26 cellular contexts compared by ENCODE assay signal in the genomic region with DNA sequence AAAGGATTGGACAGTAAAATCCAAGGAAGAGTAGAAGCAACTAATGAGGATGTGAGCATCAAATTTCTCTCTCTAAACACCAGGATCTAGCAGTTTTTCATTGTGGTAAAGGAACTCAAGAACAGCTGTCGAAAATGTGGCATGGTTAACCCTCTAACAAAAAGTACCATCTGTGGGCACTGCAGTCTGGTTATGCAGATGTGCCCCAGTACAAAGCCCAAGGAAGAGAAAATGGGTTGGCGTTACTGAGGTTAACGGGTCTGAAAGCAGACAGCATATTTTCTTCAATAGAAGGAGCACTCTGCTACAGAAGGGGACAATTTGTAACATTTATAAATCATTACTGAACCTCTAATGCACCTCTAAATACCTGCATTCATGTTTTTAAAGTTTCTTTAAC.
"Had no signal": no experiment of that assay in that cellular context is flagged by ENCODE, and none has a peak within 500 bp of the region (broad histone marks: within the 10 kb centered on the region; RNA-seq: fewer than 3 reads in every experiment).

No MANE protein-coding gene starts in this region.

- H3K9me3 Mint-ChIP-seq: endodermal cell; natural killer cell; stimulated activated memory B cell treated with anti-CD40 and anti-IgM and Interleukin-4, amounts not matched to agents 10 μg/mL and 1 μg/mL and 100 μg/mL, for 72 hours; stimulated activated naive CD8-positive, alpha-beta T cell treated with anti-CD3 and anti-CD28 coated beads, Interleukin-15, Interleukin-2, amounts not matched to agents 100 ng/mL and 50 ng/mL, for 24 hours had no signal

- DNase-seq: effector CD4-positive, alpha-beta T cell; endodermal cell; erythroblast; foreskin melanocyte; heart right ventricle; hypothalamus; kidney glomerular epithelial cell; mammary epithelial cell; mucosa of descending colon; natural killer cell; occipital lobe; pancreas; right cardiac atrium; small intestine; stimulated activated CD4-positive, alpha-beta T cell treated with anti-CD3 and anti-CD28 coated beads, Interleukin-12 subunit alpha, Interleukin-12 subunit beta, amount 100 ng/mL, for 4 hours; stimulated activated CD4-positive, alpha-beta T cell treated with anti-CD3 and anti-CD28 coated beads, Interleukin-2, amount 100 ng/mL, for 48 hours; tibial artery; upper lobe of left lung had no signal

- H3K27me3 ChIP-seq: pancreas, upper lobe of left lung, vagina had no signal

- H3K4me1 Mint-ChIP-seq: natural killer cell; stimulated activated memory B cell treated with anti-CD40 and anti-IgM and Interleukin-4, amounts not matched to agents 10 μg/mL and 1 μg/mL and 100 μg/mL, for 72 hours had no signal

- H3K4me1 ChIP-seq: heart right ventricle, pancreas, tibial artery, upper lobe of left lung, vagina had no signal

- H3K36me3 ChIP-seq: heart right ventricle, pancreas, tibial artery, upper lobe of left lung, vagina had no signal

- H3K9me3 ChIP-seq: heart right ventricle, mucosa of descending colon, pancreas, tibial artery, upper lobe of left lung, vagina had no signal

- ATAC-seq: heart right ventricle; left lobe of liver; mucosa of descending colon; natural killer cell; pancreas; right cardiac atrium; stimulated activated memory B cell treated with anti-CD40 and anti-IgM and Interleukin-4, amounts not matched to agents 10 μg/mL and 1 μg/mL and 100 μg/mL, for 72 hours had no signal

- FAIRE-seq: endothelial cell of umbilical vein, islet of Langerhans, pancreas, small intestine had no signal

- H3K4me3 Mint-ChIP-seq: endodermal cell; natural killer cell; stimulated activated memory B cell treated with anti-CD40 and anti-IgM and Interleukin-4, amounts not matched to agents 10 μg/mL and 1 μg/mL and 100 μg/mL, for 72 hours; stimulated activated naive CD8-positive, alpha-beta T cell treated with anti-CD3 and anti-CD28 coated beads, Interleukin-15, Interleukin-2, amounts not matched to agents 100 ng/mL and 50 ng/mL, for 24 hours had no signal

- H3K36me3 Mint-ChIP-seq: natural killer cell; stimulated activated memory B cell treated with anti-CD40 and anti-IgM and Interleukin-4, amounts not matched to agents 10 μg/mL and 1 μg/mL and 100 μg/mL, for 72 hours had no signal

- H3K27ac ChIP-seq: coronary artery, heart right ventricle, pancreas, tibial artery, upper lobe of left lung, vagina had no signal

- H3K4me3 ChIP-seq: coronary artery, heart right ventricle, mucosa of descending colon, pancreas, tibial artery, upper lobe of left lung, vagina had no signal

- H3K27ac Mint-ChIP-seq: endodermal cell; natural killer cell; progenitor cell of endocrine pancreas; stimulated activated memory B cell treated with anti-CD40 and anti-IgM and Interleukin-4, amounts not matched to agents 10 μg/mL and 1 μg/mL and 100 μg/mL, for 72 hours; stimulated activated naive CD8-positive, alpha-beta T cell treated with anti-CD3 and anti-CD28 coated beads, Interleukin-15, Interleukin-2, amounts not matched to agents 100 ng/mL and 50 ng/mL, for 24 hours had no signal
